In genomic region chr5:90475436-90475980, GRCh38 we compare ENCODE assay signal across 8 cellular contexts. TPM values are rescaled to one million over a fixed set of nuclear protein-coding genes. Genes with fewer than 3 reads are reported as not detected.
DNase-seq lines count a peak whose midpoint lies in the region; ATAC-seq and TF ChIP-seq lines count a peak whose summit lies in the region.

No MANE protein-coding gene starts in this region.

- POLR2A ChIA-PET in T-cell (lab: Charles Lee): interaction anchor here in 1 of 2 donors (1.0 to 2.1 kb wide), 2 partner anchors 65 to 907 kb away, joined by 3 to 7 read pairs; partner anchors contain the start of gene ARRDC3

- CTCF ChIA-PET in activated CD8-positive, alpha-beta memory T cell treated with anti-CD3 and anti-CD28 coated beads, Interleukin-2, amount 10 ng/mL, durations not matched to agents 7 days and 5 days (lab: Charles Lee): interaction anchor here (1.1 to 1.5 kb wide), 3 partner anchors 11 to 36 kb away, joined by 3 to 5 read pairs (median 3); no protein-coding TSS in a partner anchor
- CTCF ChIA-PET in T-cell (lab: Charles Lee): interaction anchor here (0.8 to 1.6 kb wide), 5 partner anchors 36 to 55 kb away, joined by 3 to 6 read pairs (median 5); partner anchors contain the start of gene LYSMD3 (in 1 of the 2)

- peak overlapping the region in 1 of 5 donors; percentile 59 for H3K9ac ChIP-seq in subcutaneous abdominal adipose tissue (ENCODE audit: low read length in 5 of 5)

- no peaks in the 10 kb centered on the region for H3K27me3 Mint-ChIP-seq in activated CD8-positive, alpha-beta memory T cell treated with anti-CD3 and anti-CD28 coated beads, Interleukin-2, amount 10 ng/mL, durations not matched to agents 7 days and 5 days
- H3K27me3 Mint-ChIP-seq in T-cell: no peaks in the 10 kb centered on the region

- WGBS in gastroesophageal sphincter (ENCODE audit: low coverage in 1 of 2), 2 donors: 55 to 72% methylated on average over 16 to 17 of the region's 17 CpGs

- peak overlapping the region; percentile 67 to 89 for H3K4me3 ChIP-seq in gastroesophageal sphincter
- peak overlapping the region in 4 of 5 donors; percentile 37 to 100 (median 96) for H3K4me3 ChIP-seq in subcutaneous abdominal adipose tissue (ENCODE audit: low read depth in 1 of 5, low read length in 5 of 5)

- no peak for TF ChIP-seq CTCF in gastroesophageal sphincter (IDR thresholded peaks at IDR 0.05)

- peaks cover 4% of the 10 kb centered on the region for H3K36me3 Mint-ChIP-seq in activated CD8-positive, alpha-beta memory T cell treated with anti-CD3 and anti-CD28 coated beads, Interleukin-2, amount 10 ng/mL, durations not matched to agents 7 days and 5 days
- H3K36me3 Mint-ChIP-seq in T-cell: peaks cover 10% of the 10 kb centered on the region

- no peak for TF ChIP-seq POLR2A in gastroesophageal sphincter (IDR thresholded peaks at IDR 0.05)

- no peak for DNase-seq in activated CD8-positive, alpha-beta memory T cell treated with anti-CD3 and anti-CD28 coated beads, Interleukin-2, amount 10 ng/mL, durations not matched to agents 7 days and 5 days
- no peak for DNase-seq in activated CD8-positive, alpha-beta memory T cell treated with anti-CD3 and anti-CD28 coated beads for 24 hours
- DNase-seq in T-cell (no peak), dedifferentiated amniotic fluid mesenchymal stem cell (ENCODE audit: extremely low spot score) (no peak), NCI-H2029 (lab: John Stamatoyannopoulos, UW) (no peak)

- H3K9me3 Mint-ChIP-seq in activated CD8-positive, alpha-beta memory T cell treated with anti-CD3 and anti-CD28 coated beads, Interleukin-2, amount 10 ng/mL, durations not matched to agents 7 days and 5 days (ENCODE audit: low read depth): no peaks in the 10 kb centered on the region
- no peaks in the 10 kb centered on the region for H3K9me3 Mint-ChIP-seq in T-cell

- no peak overlapping the region for H3K27ac Mint-ChIP-seq in activated CD8-positive, alpha-beta memory T cell treated with anti-CD3 and anti-CD28 coated beads, Interleukin-2, amount 10 ng/mL, durations not matched to agents 7 days and 5 days
- H3K27ac Mint-ChIP-seq in T-cell: no peak overlapping the region

- H3K4me3 Mint-ChIP-seq in activated CD8-positive, alpha-beta memory T cell treated with anti-CD3 and anti-CD28 coated beads, Interleukin-2, amount 10 ng/mL, durations not matched to agents 7 days and 5 days: peak overlapping the region; percentile 90
- peak overlapping the region; percentile 21 to 98 (median 96) for H3K4me3 Mint-ChIP-seq in T-cell

- H3K36me3 ChIP-seq in gastroesophageal sphincter: no peaks in the 10 kb centered on the region
- no peaks in the 10 kb centered on the region for H3K36me3 ChIP-seq in subcutaneous abdominal adipose tissue (ENCODE audit: control insufficient read depth in 5 of 5, insufficient read depth in 5 of 5, low read length in 5 of 5)

- H3K27ac ChIP-seq in gastroesophageal sphincter (no peak overlapping the region), subcutaneous abdominal adipose tissue (ENCODE audit: low read depth, low read length) (no peak overlapping the region)

- no peak for TF ChIP-seq EP300 in gastroesophageal sphincter (IDR thresholded peaks at IDR 0.05)

- H3K27me3 ChIP-seq in gastroesophageal sphincter (no peaks in the 10 kb centered on the region), subcutaneous abdominal adipose tissue (ENCODE audit: control insufficient read depth in 5 of 5, insufficient read depth in 4 of 5, low read length in 5 of 5) (no peaks in the 10 kb centered on the region)

- H3K4me1 ChIP-seq in gastroesophageal sphincter (peaks cover 0 to 34% (median 6%) of the 10 kb centered on the region in 3 donors), subcutaneous abdominal adipose tissue (ENCODE audit: control insufficient read depth in 5 of 5, insufficient read depth in 5 of 5, low read length in 5 of 5) (peaks cover 0 to 24% (median 22%) of the 10 kb centered on the region in 5 donors)

- peaks cover 35% of the 10 kb centered on the region for H3K4me1 Mint-ChIP-seq in activated CD8-positive, alpha-beta memory T cell treated with anti-CD3 and anti-CD28 coated beads, Interleukin-2, amount 10 ng/mL, durations not matched to agents 7 days and 5 days
- H3K4me1 Mint-ChIP-seq in T-cell: peaks cover 30 to 38% (median 34%) of the 10 kb centered on the region in 3 donors

- no peaks in the 10 kb centered on the region for H3K9me3 ChIP-seq in gastroesophageal sphincter
- no peaks in the 10 kb centered on the region for H3K9me3 ChIP-seq in subcutaneous abdominal adipose tissue (ENCODE audit: control insufficient read depth in 5 of 5, low read length in 5 of 5)

- no peak for ATAC-seq in activated CD8-positive, alpha-beta memory T cell treated with anti-CD3 and anti-CD28 coated beads, Interleukin-2, amount 10 ng/mL, durations not matched to agents 7 days and 5 days
- no peak for ATAC-seq in T-cell (replicated peaks in 1 of 4)
- no peak for ATAC-seq in gastroesophageal sphincter
- ATAC-seq in HG02588 (IDR thresholded peaks at IDR 0.05; ENCODE audit: unreplicated experiment): no peak

RNA-seq across cellular contexts. Expression of gene POLR3G, which starts 0.8 kb away (rescaled TPM):
- 10 to 100 TPM in 1 of 2 experiments, 1 to 10 TPM in 1; 8.6 to 10.4 TPM for total RNA-seq in activated CD8-positive, alpha-beta memory T cell treated with anti-CD3 and anti-CD28 coated beads, Interleukin-2, amount 10 ng/mL, durations not matched to agents 7 days and 5 days
- 1 to 10 TPM in 3 of 5 donors, under 1 TPM in 2; 0.84 to 2.3 (median 1.6) TPM for total RNA-seq in T-cell
- 1 to 10 TPM in 2 of 4 donors, under 1 TPM in 2; 0.67 to 2.8 (median 1.3) TPM for total RNA-seq in gastroesophageal sphincter

RNA-seq across cellular contexts. Expression of gene MBLAC2, which starts 0.9 kb away (rescaled TPM):
- total RNA-seq in activated CD8-positive, alpha-beta memory T cell treated with anti-CD3 and anti-CD28 coated beads, Interleukin-2, amount 10 ng/mL, durations not matched to agents 7 days and 5 days: 1 to 10 TPM; 4.7 to 6.0 TPM
- total RNA-seq in T-cell (10 to 100 TPM in 2 of 5 donors, 1 to 10 TPM in 3; 6.0 to 13.0 (median 9.8) TPM), gastroesophageal sphincter (1 to 10 TPM; 2.3 to 7.8 (median 4.9) TPM)

RNA-seq across cellular contexts. Expression of gene LYSMD3, which starts 53.9 kb away (rescaled TPM):
- 10 to 100 TPM; 15.5 to 16.8 TPM for total RNA-seq in activated CD8-positive, alpha-beta memory T cell treated with anti-CD3 and anti-CD28 coated beads, Interleukin-2, amount 10 ng/mL, durations not matched to agents 7 days and 5 days
- total RNA-seq in T-cell (10 to 100 TPM; 18.4 to 28.9 (median 21.5) TPM), gastroesophageal sphincter (10 to 100 TPM; 14.2 to 27.6 (median 22.0) TPM)
